ENCODE assay signal across 14 cellular contexts in genomic region chr3:167493240-167493639, GRCh38. TPM values are rescaled to one million over a fixed set of nuclear protein-coding genes. Genes with fewer than 3 reads are reported as not detected.
DNase-seq lines count a peak whose midpoint lies in the region; ATAC-seq and TF ChIP-seq lines count a peak whose summit lies in the region.
"Had no signal": no experiment of that assay in that cellular context is flagged by ENCODE, and none has a peak within 500 bp of the region (broad histone marks: within the 10 kb centered on the region; RNA-seq: fewer than 3 reads in every experiment).

No MANE protein-coding gene starts in this region.

- H3K9ac ChIP-seq in DND-41 (ENCODE audit: low read depth, low read length) (no peak overlapping the region), SK-N-SH (no peak overlapping the region)

- H3K4me3 ChIP-seq in DND-41 (ENCODE audit: low read depth in 1 of 2, low read length in 2 of 2) (no peak overlapping the region), SK-N-SH (ENCODE audit: low read depth in 2 of 2, low read length in 1 of 2) (no peak overlapping the region), right cardiac atrium (ENCODE audit: low read length) (no peak overlapping the region)
- H3K4me3 ChIP-seq: lower lobe of right lung, SK-N-MC had no signal

- H2AFZ ChIP-seq in DND-41 (ENCODE audit: low read depth, low read length), result no peak overlapping the region
- H2AFZ ChIP-seq in SK-N-SH (ENCODE audit: low read depth), result no peak overlapping the region

- no peak for TF ChIP-seq RAD21 in SK-N-SH (IDR thresholded peaks at IDR 0.05; ENCODE audit: low read length)

- no peak for TF ChIP-seq EP300 in SK-N-SH (IDR thresholded peaks at IDR 0.05; ENCODE audit: borderline replicate concordance in 1 of 2, low read depth in 1 of 2, low read length in 1 of 2)

- TF ChIP-seq CTCF in DND-41 (IDR thresholded peaks at IDR 0.05; ENCODE audit: borderline replicate concordance, extremely low read depth, low read length, poor library complexity, severe bottlenecking) (peak; percentile 18), SK-N-SH (IDR thresholded peaks at IDR 0.05) (peak; percentile 50; the same call in 1 of the 2 replicates), natural killer cell (IDR thresholded peaks at IDR 0.05) (no peak)

- H3K36me3 ChIP-seq in DND-41 (ENCODE audit: insufficient read depth, low read length), result no peaks in the 10 kb centered on the region
- no peaks in the 10 kb centered on the region for H3K36me3 ChIP-seq in SK-N-SH (replicated peaks in 1 of 2; ENCODE audit: control insufficient read depth in 1 of 2, insufficient read depth in 2 of 2, low read length in 1 of 2)
- H3K36me3 ChIP-seq: lower lobe of right lung had no signal

- no peak for DNase-seq in DND-41
- peak; percentile 34 for DNase-seq in HEK293T (ENCODE audit: extremely low spot score)
- peak; percentile 2 for DNase-seq in SK-N-SH
- peak; percentile 11 for DNase-seq in left kidney (ENCODE audit: low read depth, low spot score)
- no peak for DNase-seq in natural killer cell
- no peak for DNase-seq in right cardiac atrium
- DNase-seq: IMR-90; lower lobe of right lung; small intestine; stimulated activated naive CD4-positive, alpha-beta T cell had no signal

- no peaks in the 10 kb centered on the region for H3K9me2 ChIP-seq in SK-N-SH

- H3K79me2 ChIP-seq in DND-41 (ENCODE audit: insufficient read depth, low read length) (no peaks in the 10 kb centered on the region), SK-N-SH (ENCODE audit: insufficient read depth) (no peaks in the 10 kb centered on the region)

- CTCF ChIA-PET in HEK293T (lab: Yijun Ruan, JAX), result no interaction called here
- CTCF ChIA-PET in SK-N-SH (lab: Yijun Ruan, JAX), result interaction anchor here (2.1 kb wide), 1 partner anchor 14 kb away, joined by 5 read pairs; no protein-coding TSS in a partner anchor

- H3K9me3 Mint-ChIP-seq in natural killer cell, result no peaks in the 10 kb centered on the region

- no peak overlapping the region for H3K4me3 Mint-ChIP-seq in natural killer cell

- H3K4me1 ChIP-seq in DND-41 (ENCODE audit: insufficient read depth, low read length) (no peaks in the 10 kb centered on the region), SK-N-SH (ENCODE audit: control insufficient read depth in 1 of 2, insufficient read depth in 2 of 2, low read depth in 1 of 2, low read length in 1 of 2) (no peaks in the 10 kb centered on the region), right cardiac atrium (ENCODE audit: control insufficient read depth, insufficient read depth, low read length) (no peaks in the 10 kb centered on the region)
- H3K4me1 ChIP-seq: lower lobe of right lung had no signal

- 5% methylated on average over 3 of the region's 3 CpGs for WGBS in SK-N-SH (ENCODE audit: low lambda C conversion rate)
- WGBS in right cardiac atrium, result 68% methylated on average over 3 of the region's 3 CpGs

- POLR2A ChIA-PET in HEK293T (lab: Yijun Ruan, JAX), result no interaction called here
- POLR2A ChIA-PET in SK-N-SH (lab: Yijun Ruan, JAX), result no interaction called here

- H3F3A ChIP-seq in SK-N-SH (replicated peaks; ENCODE audit: insufficient read depth), result no peaks in the 10 kb centered on the region

- H4K20me1 ChIP-seq in DND-41 (ENCODE audit: insufficient read depth, low read length), result no peaks in the 10 kb centered on the region
- no peaks in the 10 kb centered on the region for H4K20me1 ChIP-seq in SK-N-SH (ENCODE audit: insufficient read depth)

- no peaks in the 10 kb centered on the region for H3K4me1 Mint-ChIP-seq in natural killer cell

- H3K4me2 ChIP-seq in DND-41 (ENCODE audit: insufficient read depth, low read length) (no peak overlapping the region), SK-N-SH (no peak overlapping the region)

- peaks cover 0 to 7% of the 10 kb centered on the region in 2 donors for H3K27me3 Mint-ChIP-seq in natural killer cell (ENCODE audit: low read depth in 2 of 2)

- H3K36me3 Mint-ChIP-seq in natural killer cell, result no peaks in the 10 kb centered on the region

- H3K27ac ChIP-seq in DND-41 (ENCODE audit: low read length) (no peak overlapping the region), SK-N-SH (ENCODE audit: low read depth in 2 of 2, low read length in 1 of 2) (no peak overlapping the region), right cardiac atrium (ENCODE audit: low read length) (no peak overlapping the region)
- H3K27ac ChIP-seq: lower lobe of right lung, SK-N-MC had no signal

- H3K27ac Mint-ChIP-seq in natural killer cell, result no peak overlapping the region

- H3K9me3 ChIP-seq in DND-41 (ENCODE audit: insufficient read depth, low read length, severe bottlenecking) (no peaks in the 10 kb centered on the region), SK-N-SH (no peaks in the 10 kb centered on the region), right cardiac atrium (ENCODE audit: control insufficient read depth, low read length) (no peaks in the 10 kb centered on the region)
- H3K9me3 ChIP-seq: lower lobe of right lung had no signal

- no peaks in the 10 kb centered on the region for H3K27me3 ChIP-seq in DND-41 (ENCODE audit: insufficient read depth, low read length, poor library complexity)
- no peaks in the 10 kb centered on the region; the same call in 1 of the 2 replicates for H3K27me3 ChIP-seq in SK-N-SH (ENCODE audit: insufficient read depth)
- no peaks in the 10 kb centered on the region for H3K27me3 ChIP-seq in right cardiac atrium (ENCODE audit: control insufficient read depth, insufficient read depth)

- ATAC-seq in DND-41 (ENCODE audit: insufficient read depth, low read depth), result no peak
- no peak for ATAC-seq in GM19324 (IDR thresholded peaks at IDR 0.05; ENCODE audit: low FRiP score, unreplicated experiment)
- no peak for ATAC-seq in HG02763 (IDR thresholded peaks at IDR 0.05; ENCODE audit: unreplicated experiment)
- no peak for ATAC-seq in natural killer cell
- no peak for ATAC-seq in right cardiac atrium
- ATAC-seq: lower lobe of right lung had no signal

- intact Hi-C loops in natural killer cell (cut with micrococcal nuclease), result no loop called here
- intact Hi-C loops in right cardiac atrium (cut with DNase I), result no loop called here

TF ChIP-seq in HEK293T, 16 proteins besides CTCF, POLR2A, EP300 and RAD21:
- no peak for TF ChIP-seq FOXM1 (IDR thresholded peaks at IDR 0.05; ENCODE audit: borderline replicate concordance)
- no peak for TF ChIP-seq ELF4 (IDR thresholded peaks at IDR 0.05)
- no peak for TF ChIP-seq SP1 (IDR thresholded peaks at IDR 0.05)
- no peak for TF ChIP-seq FOXA1 (IDR thresholded peaks at IDR 0.05)
- no peak for TF ChIP-seq NFRKB (IDR thresholded peaks at IDR 0.05)
- no peak for TF ChIP-seq FOXK2 (IDR thresholded peaks at IDR 0.05)
- no peak for TF ChIP-seq BHLHE40 (IDR thresholded peaks at IDR 0.05; ENCODE audit: borderline replicate concordance)
- no peak for TF ChIP-seq PKNOX1 (IDR thresholded peaks at IDR 0.05)
- TF ChIP-seq ARNT (IDR thresholded peaks at IDR 0.05), result no peak
- TF ChIP-seq SUZ12 (IDR thresholded peaks at IDR 0.05), result no peak
- no peak for TF ChIP-seq L3MBTL2 (conservative IDR thresholded peaks at IDR 0.05)
- no peak for TF ChIP-seq LEF1 (IDR thresholded peaks at IDR 0.05; ENCODE audit: borderline replicate concordance)
- TF ChIP-seq ZNF384 (IDR thresholded peaks at IDR 0.05), result no peak
- no peak for TF ChIP-seq CTBP1 (IDR thresholded peaks at IDR 0.05; ENCODE audit: borderline replicate concordance)
- no peak for TF ChIP-seq HDGF (IDR thresholded peaks at IDR 0.05; ENCODE audit: borderline replicate concordance)
- no peak for TF ChIP-seq TARDBP (IDR thresholded peaks at IDR 0.05)

TF ChIP-seq in SK-N-SH, 30 proteins besides CTCF, POLR2A, EP300 and RAD21 (continues in another document):
- no peak for TF ChIP-seq GABPA (IDR thresholded peaks at IDR 0.05; ENCODE audit: low read depth)
- TF ChIP-seq TCF12 (IDR thresholded peaks at IDR 0.05), result no peak
- TF ChIP-seq EZH2phosphoT487 (IDR thresholded peaks at IDR 0.05; ENCODE audit: borderline replicate concordance, low read depth), result no peak
- no peak for TF ChIP-seq REST (IDR thresholded peaks at IDR 0.05; ENCODE audit: low read depth, low read length)

RNA-seq across cellular contexts. Expression of gene SERPINI2, which starts 19.4 kb away (rescaled TPM):
- polyA plus RNA-seq in SK-N-SH (2012; rRNA removed), result not detected in 2 replicates
- polyA plus RNA-seq in SK-N-SH (2012; cell fraction: cytosol; rRNA removed), result not detected in 2 replicates
- not detected in 2 replicates for polyA plus RNA-seq in SK-N-SH (2012; cell fraction: nucleus; rRNA removed)
- total RNA-seq in natural killer cell, result not detected
- total RNA-seq in right cardiac atrium, result 1 to 10 TPM; 1.5 to 3.3 (median 2.4) TPM
- polyA plus RNA-seq in right cardiac atrium, result 1.3 TPM
- total RNA-seq: G401, IMR-90 had no signal
- polyA plus RNA-seq: IMR-90 had no signal

Comparison
In these comparisons a context has a peak if more than half of its experiments do, and no peak if none do; other contexts are left out.
1. DNase-seq: peak in HEK293T (single experiment), SK-N-SH (single experiment) and left kidney (single experiment); none in DND-41 (single experiment), natural killer cell (single experiment) and right cardiac atrium (0 of 3).